1 cellular context compared by ENCODE assay signal in genomic region chr4:110055014-110055768, GRCh38.
TF ChIP-seq lines count a peak whose summit lies in the region.

No MANE protein-coding gene starts in this region.

TF ChIP-seq in HepG2, 621 proteins besides CTCF, POLR2A, EP300 and RAD21 (continued from another document and continues in another):
- TF ChIP-seq, protein P1, sequence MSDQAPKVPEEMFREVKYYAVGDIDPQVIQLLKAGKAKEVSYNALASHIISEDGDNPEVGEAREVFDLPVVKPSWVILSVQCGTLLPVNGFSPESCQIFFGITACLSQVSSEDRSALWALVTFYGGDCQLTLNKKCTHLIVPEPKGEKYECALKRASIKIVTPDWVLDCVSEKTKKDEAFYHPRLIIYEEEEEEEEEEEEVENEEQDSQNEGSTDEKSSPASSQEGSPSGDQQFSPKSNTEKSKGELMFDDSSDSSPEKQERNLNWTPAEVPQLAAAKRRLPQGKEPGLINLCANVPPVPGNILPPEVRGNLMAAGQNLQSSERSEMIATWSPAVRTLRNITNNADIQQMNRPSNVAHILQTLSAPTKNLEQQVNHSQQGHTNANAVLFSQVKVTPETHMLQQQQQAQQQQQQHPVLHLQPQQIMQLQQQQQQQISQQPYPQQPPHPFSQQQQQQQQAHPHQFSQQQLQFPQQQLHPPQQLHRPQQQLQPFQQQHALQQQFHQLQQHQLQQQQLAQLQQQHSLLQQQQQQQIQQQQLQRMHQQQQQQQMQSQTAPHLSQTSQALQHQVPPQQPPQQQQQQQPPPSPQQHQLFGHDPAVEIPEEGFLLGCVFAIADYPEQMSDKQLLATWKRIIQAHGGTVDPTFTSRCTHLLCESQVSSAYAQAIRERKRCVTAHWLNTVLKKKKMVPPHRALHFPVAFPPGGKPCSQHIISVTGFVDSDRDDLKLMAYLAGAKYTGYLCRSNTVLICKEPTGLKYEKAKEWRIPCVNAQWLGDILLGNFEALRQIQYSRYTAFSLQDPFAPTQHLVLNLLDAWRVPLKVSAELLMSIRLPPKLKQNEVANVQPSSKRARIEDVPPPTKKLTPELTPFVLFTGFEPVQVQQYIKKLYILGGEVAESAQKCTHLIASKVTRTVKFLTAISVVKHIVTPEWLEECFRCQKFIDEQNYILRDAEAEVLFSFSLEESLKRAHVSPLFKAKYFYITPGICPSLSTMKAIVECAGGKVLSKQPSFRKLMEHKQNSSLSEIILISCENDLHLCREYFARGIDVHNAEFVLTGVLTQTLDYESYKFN (CRISPR knock-in tag; conservative IDR thresholded peaks at IDR 0.05) = peak; percentile 23; the same call in 1 of the 2 replicates
- TF ChIP-seq ATF1 (CRISPR knock-in tag; IDR thresholded peaks at IDR 0.05) = no peak
- TF ChIP-seq EHMT2 (IDR thresholded peaks at IDR 0.05; ENCODE audit: borderline replicate concordance, low read depth, low read length) = 0 out of 2 replicates have a peak, but pooled peaks have one; percentile 38
- no peak for TF ChIP-seq ZNF777 (CRISPR knock-in tag; IDR thresholded peaks at IDR 0.05)
- no peak for TF ChIP-seq RXRB (CRISPR knock-in tag; IDR thresholded peaks at IDR 0.05; ENCODE audit: borderline replicate concordance)
- TF ChIP-seq ELF1 (CRISPR knock-in tag; IDR thresholded peaks at IDR 0.05) = no peak
- TF ChIP-seq AHR (CRISPR knock-in tag; IDR thresholded peaks at IDR 0.05) = no peak
- TF ChIP-seq, protein P2, sequence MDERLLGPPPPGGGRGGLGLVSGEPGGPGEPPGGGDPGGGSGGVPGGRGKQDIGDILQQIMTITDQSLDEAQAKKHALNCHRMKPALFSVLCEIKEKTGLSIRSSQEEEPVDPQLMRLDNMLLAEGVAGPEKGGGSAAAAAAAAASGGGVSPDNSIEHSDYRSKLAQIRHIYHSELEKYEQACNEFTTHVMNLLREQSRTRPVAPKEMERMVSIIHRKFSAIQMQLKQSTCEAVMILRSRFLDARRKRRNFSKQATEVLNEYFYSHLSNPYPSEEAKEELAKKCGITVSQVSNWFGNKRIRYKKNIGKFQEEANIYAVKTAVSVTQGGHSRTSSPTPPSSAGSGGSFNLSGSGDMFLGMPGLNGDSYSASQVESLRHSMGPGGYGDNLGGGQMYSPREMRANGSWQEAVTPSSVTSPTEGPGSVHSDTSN (CRISPR knock-in tag; IDR thresholded peaks at IDR 0.05) = no peak
- no peak for TF ChIP-seq ZBTB42 (CRISPR knock-in tag; IDR thresholded peaks at IDR 0.05)
- TF ChIP-seq, protein P3, sequence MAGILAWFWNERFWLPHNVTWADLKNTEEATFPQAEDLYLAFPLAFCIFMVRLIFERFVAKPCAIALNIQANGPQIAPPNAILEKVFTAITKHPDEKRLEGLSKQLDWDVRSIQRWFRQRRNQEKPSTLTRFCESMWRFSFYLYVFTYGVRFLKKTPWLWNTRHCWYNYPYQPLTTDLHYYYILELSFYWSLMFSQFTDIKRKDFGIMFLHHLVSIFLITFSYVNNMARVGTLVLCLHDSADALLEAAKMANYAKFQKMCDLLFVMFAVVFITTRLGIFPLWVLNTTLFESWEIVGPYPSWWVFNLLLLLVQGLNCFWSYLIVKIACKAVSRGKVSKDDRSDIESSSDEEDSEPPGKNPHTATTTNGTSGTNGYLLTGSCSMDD (CRISPR knock-in tag; IDR thresholded peaks at IDR 0.05) = no peak
- no peak for TF ChIP-seq TBX2 (CRISPR knock-in tag; IDR thresholded peaks at IDR 0.05; ENCODE audit: borderline replicate concordance)
- no peak for TF ChIP-seq HOXA9 (CRISPR knock-in tag; IDR thresholded peaks at IDR 0.05; ENCODE audit: borderline replicate concordance)
- TF ChIP-seq, protein P4, sequence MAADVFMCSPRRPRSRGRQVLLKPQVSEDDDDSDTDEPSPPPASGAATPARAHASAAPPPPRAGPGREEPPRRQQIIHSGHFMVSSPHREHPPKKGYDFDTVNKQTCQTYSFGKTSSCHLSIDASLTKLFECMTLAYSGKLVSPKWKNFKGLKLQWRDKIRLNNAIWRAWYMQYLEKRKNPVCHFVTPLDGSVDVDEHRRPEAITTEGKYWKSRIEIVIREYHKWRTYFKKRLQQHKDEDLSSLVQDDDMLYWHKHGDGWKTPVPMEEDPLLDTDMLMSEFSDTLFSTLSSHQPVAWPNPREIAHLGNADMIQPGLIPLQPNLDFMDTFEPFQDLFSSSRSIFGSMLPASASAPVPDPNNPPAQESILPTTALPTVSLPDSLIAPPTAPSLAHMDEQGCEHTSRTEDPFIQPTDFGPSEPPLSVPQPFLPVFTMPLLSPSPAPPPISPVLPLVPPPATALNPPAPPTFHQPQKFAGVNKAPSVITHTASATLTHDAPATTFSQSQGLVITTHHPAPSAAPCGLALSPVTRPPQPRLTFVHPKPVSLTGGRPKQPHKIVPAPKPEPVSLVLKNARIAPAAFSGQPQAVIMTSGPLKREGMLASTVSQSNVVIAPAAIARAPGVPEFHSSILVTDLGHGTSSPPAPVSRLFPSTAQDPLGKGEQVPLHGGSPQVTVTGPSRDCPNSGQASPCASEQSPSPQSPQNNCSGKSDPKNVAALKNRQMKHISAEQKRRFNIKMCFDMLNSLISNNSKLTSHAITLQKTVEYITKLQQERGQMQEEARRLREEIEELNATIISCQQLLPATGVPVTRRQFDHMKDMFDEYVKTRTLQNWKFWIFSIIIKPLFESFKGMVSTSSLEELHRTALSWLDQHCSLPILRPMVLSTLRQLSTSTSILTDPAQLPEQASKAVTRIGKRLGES (CRISPR knock-in tag; IDR thresholded peaks at IDR 0.05; ENCODE audit: borderline replicate concordance) = no peak
- TF ChIP-seq, protein P5, sequence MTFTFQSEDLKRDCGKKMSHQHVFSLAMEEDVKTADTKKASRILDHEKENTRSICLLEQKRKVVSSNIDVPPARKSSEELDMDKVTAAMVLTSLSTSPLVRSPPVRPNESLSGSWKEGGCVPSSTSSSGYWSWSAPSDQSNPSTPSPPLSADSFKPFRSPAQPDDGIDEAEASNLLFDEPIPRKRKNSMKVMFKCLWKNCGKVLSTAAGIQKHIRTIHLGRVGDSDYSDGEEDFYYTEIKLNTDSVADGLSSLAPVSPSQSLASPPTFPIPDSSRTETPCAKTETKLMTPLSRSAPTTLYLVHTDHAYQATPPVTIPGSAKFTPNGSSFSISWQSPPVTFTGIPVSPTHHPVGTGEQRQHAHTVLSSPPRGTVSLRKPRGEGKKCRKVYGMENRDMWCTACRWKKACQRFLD (CRISPR knock-in tag; IDR thresholded peaks at IDR 0.05; ENCODE audit: borderline replicate concordance) = no peak
- no peak for TF ChIP-seq SOX5 (CRISPR knock-in tag; IDR thresholded peaks at IDR 0.05; ENCODE audit: borderline replicate concordance)
- no peak for TF ChIP-seq ELK4 (CRISPR knock-in tag; IDR thresholded peaks at IDR 0.05; ENCODE audit: borderline replicate concordance)
- TF ChIP-seq ZNF12 (CRISPR knock-in tag; IDR thresholded peaks at IDR 0.05) = no peak
- TF ChIP-seq MYPOP (CRISPR knock-in tag; IDR thresholded peaks at IDR 0.05) = no peak
- TF ChIP-seq ZNF577 (CRISPR knock-in tag; IDR thresholded peaks at IDR 0.05; ENCODE audit: borderline replicate concordance, low read depth) = no peak
- TF ChIP-seq, protein P6, sequence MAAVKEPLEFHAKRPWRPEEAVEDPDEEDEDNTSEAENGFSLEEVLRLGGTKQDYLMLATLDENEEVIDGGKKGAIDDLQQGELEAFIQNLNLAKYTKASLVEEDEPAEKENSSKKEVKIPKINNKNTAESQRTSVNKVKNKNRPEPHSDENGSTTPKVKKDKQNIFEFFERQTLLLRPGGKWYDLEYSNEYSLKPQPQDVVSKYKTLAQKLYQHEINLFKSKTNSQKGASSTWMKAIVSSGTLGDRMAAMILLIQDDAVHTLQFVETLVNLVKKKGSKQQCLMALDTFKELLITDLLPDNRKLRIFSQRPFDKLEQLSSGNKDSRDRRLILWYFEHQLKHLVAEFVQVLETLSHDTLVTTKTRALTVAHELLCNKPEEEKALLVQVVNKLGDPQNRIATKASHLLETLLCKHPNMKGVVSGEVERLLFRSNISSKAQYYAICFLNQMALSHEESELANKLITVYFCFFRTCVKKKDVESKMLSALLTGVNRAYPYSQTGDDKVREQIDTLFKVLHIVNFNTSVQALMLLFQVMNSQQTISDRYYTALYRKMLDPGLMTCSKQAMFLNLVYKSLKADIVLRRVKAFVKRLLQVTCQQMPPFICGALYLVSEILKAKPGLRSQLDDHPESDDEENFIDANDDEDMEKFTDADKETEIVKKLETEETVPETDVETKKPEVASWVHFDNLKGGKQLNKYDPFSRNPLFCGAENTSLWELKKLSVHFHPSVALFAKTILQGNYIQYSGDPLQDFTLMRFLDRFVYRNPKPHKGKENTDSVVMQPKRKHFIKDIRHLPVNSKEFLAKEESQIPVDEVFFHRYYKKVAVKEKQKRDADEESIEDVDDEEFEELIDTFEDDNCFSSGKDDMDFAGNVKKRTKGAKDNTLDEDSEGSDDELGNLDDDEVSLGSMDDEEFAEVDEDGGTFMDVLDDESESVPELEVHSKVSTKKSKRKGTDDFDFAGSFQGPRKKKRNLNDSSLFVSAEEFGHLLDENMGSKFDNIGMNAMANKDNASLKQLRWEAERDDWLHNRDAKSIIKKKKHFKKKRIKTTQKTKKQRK (IDR thresholded peaks at IDR 0.05; ENCODE audit: low read length) = no peak
- TF ChIP-seq ZNF282 (IDR thresholded peaks at IDR 0.05; ENCODE audit: partially characterized antibody) = no peak
- TF ChIP-seq ZNF468 (CRISPR knock-in tag; IDR thresholded peaks at IDR 0.05) = no peak
- no peak for TF ChIP-seq U2AF1 (optimal IDR thresholded peaks at IDR 0.05; ENCODE audit: low read depth, low read length)
- no peak for TF ChIP-seq CCAR2 (optimal IDR thresholded peaks at IDR 0.05; ENCODE audit: low read depth, low read length)
- TF ChIP-seq HES4 (CRISPR knock-in tag; IDR thresholded peaks at IDR 0.05; ENCODE audit: borderline replicate concordance) = no peak
- TF ChIP-seq GPN1 (CRISPR knock-in tag; IDR thresholded peaks at IDR 0.05; ENCODE audit: borderline replicate concordance) = no peak
- no peak for TF ChIP-seq ZNF747 (CRISPR knock-in tag; IDR thresholded peaks at IDR 0.05; ENCODE audit: borderline replicate concordance)
- TF ChIP-seq ZNF883 (CRISPR knock-in tag; IDR thresholded peaks at IDR 0.05; ENCODE audit: not compliant biosample characterization) = no peak
- TF ChIP-seq SRSF9 (IDR thresholded peaks at IDR 0.05; ENCODE audit: borderline replicate concordance, insufficient read depth, low read depth, low read length, poor library complexity, severe bottlenecking) = no peak
- no peak for TF ChIP-seq ELF3 (CRISPR knock-in tag; IDR thresholded peaks at IDR 0.05)
- TF ChIP-seq ZNF572 (CRISPR knock-in tag; IDR thresholded peaks at IDR 0.05) = no peak
- TF ChIP-seq MAFF (IDR thresholded peaks at IDR 0.05; ENCODE audit: low read depth, low read length) = no peak
- no peak for TF ChIP-seq KLF16 (CRISPR knock-in tag; IDR thresholded peaks at IDR 0.05)
- TF ChIP-seq, protein P7, sequence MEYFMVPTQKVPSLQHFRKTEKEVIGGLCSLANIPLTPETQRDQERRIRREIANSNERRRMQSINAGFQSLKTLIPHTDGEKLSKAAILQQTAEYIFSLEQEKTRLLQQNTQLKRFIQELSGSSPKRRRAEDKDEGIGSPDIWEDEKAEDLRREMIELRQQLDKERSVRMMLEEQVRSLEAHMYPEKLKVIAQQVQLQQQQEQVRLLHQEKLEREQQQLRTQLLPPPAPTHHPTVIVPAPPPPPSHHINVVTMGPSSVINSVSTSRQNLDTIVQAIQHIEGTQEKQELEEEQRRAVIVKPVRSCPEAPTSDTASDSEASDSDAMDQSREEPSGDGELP (IDR thresholded peaks at IDR 0.05; ENCODE audit: borderline replicate concordance, low read depth) = peak; percentile 15; the same call in 1 of the 2 replicates
- no peak for TF ChIP-seq ZNF83 (CRISPR knock-in tag; IDR thresholded peaks at IDR 0.05; ENCODE audit: borderline replicate concordance)
- no peak for TF ChIP-seq POLR2G (IDR thresholded peaks at IDR 0.05; ENCODE audit: low read depth, low read length)
- TF ChIP-seq, protein P8, sequence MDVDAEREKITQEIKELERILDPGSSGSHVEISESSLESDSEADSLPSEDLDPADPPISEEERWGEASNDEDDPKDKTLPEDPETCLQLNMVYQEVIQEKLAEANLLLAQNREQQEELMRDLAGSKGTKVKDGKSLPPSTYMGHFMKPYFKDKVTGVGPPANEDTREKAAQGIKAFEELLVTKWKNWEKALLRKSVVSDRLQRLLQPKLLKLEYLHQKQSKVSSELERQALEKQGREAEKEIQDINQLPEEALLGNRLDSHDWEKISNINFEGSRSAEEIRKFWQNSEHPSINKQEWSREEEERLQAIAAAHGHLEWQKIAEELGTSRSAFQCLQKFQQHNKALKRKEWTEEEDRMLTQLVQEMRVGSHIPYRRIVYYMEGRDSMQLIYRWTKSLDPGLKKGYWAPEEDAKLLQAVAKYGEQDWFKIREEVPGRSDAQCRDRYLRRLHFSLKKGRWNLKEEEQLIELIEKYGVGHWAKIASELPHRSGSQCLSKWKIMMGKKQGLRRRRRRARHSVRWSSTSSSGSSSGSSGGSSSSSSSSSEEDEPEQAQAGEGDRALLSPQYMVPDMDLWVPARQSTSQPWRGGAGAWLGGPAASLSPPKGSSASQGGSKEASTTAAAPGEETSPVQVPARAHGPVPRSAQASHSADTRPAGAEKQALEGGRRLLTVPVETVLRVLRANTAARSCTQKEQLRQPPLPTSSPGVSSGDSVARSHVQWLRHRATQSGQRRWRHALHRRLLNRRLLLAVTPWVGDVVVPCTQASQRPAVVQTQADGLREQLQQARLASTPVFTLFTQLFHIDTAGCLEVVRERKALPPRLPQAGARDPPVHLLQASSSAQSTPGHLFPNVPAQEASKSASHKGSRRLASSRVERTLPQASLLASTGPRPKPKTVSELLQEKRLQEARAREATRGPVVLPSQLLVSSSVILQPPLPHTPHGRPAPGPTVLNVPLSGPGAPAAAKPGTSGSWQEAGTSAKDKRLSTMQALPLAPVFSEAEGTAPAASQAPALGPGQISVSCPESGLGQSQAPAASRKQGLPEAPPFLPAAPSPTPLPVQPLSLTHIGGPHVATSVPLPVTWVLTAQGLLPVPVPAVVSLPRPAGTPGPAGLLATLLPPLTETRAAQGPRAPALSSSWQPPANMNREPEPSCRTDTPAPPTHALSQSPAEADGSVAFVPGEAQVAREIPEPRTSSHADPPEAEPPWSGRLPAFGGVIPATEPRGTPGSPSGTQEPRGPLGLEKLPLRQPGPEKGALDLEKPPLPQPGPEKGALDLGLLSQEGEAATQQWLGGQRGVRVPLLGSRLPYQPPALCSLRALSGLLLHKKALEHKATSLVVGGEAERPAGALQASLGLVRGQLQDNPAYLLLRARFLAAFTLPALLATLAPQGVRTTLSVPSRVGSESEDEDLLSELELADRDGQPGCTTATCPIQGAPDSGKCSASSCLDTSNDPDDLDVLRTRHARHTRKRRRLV (CRISPR knock-in tag; IDR thresholded peaks at IDR 0.05) = no peak
- no peak for TF ChIP-seq JUND (CRISPR knock-in tag; IDR thresholded peaks at IDR 0.05)
- 0 out of 2 replicates have a peak, but pooled peaks have one; percentile 35 for TF ChIP-seq ZMYM4 (CRISPR knock-in tag; IDR thresholded peaks at IDR 0.05)
- TF ChIP-seq ZNF749 (CRISPR knock-in tag; IDR thresholded peaks at IDR 0.05; ENCODE audit: borderline replicate concordance) = no peak
